Comparison of ENCODE assay signal across 12 cellular contexts in the genomic region with DNA sequence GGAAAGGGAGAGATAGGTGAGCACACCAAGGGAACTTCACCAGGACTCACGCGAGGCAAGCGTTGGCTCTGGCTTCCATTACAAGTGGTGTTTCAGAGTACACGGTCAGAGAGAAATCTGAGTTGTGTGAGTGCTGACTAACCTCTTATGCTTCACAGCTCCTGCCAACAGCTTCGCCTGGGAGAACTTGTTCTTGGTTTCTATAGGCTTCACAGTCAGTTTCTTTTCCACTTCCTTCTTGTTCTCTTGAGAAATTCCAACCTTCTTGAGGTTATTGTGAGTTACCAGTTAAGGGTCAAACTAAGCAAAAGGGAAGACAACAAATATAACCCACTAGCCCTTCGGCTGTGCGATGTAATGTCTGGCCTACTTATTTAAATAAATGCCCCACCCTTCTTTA. TPM values are rescaled to one million over a fixed set of nuclear protein-coding genes. Genes with fewer than 3 reads are reported as not detected.
DNase-seq lines count a peak whose midpoint lies in the region; ATAC-seq, FAIRE-seq and TF ChIP-seq lines count a peak whose summit lies in the region.
"Had no signal": no experiment of that assay in that cellular context is flagged by ENCODE, and none has a peak within 500 bp of the region (broad histone marks: within the 10 kb centered on the region; RNA-seq: fewer than 3 reads in every experiment).

No MANE protein-coding gene starts in this region.

- H3K79me2 ChIP-seq in PC-3 (ENCODE audit: low read length) (no peaks in the 10 kb centered on the region), osteoblast (ENCODE audit: insufficient read depth, low read length) (no peaks in the 10 kb centered on the region)

- H4K20me1 ChIP-seq in PC-3 (ENCODE audit: low read length) (no peaks in the 10 kb centered on the region), osteoblast (ENCODE audit: insufficient read depth, low read length) (peaks cover 3% of the 10 kb centered on the region)

- H3K4me3 ChIP-seq in PC-3 (ENCODE audit: low read length) (no peak overlapping the region), fibroblast of the aortic adventitia (ENCODE audit: low read depth, low read length) (no peak overlapping the region), osteoblast (ENCODE audit: insufficient read depth, low read length) (no peak overlapping the region)
- H3K4me3 ChIP-seq: psoas muscle had no signal

- intact Hi-C loops in PC-3 (cut with micrococcal nuclease) = loop anchor here (5.0 kb wide), 1 partner anchor 220 kb away; no protein-coding TSS in a partner anchor

- H3K4me2 ChIP-seq in PC-3 (ENCODE audit: low read length) (no peak overlapping the region), osteoblast (ENCODE audit: insufficient read depth, low read length) (no peak overlapping the region)

- DNase-seq in GM12891 (ENCODE audit: insufficient read length, low spot score) = no peak
- DNase-seq in PC-3 = peak; percentile 4
- peak; percentile 86 for DNase-seq in fibroblast of the aortic adventitia (ENCODE audit: low read depth)
- peak; percentile 78 for DNase-seq in osteoblast (ENCODE audit: insufficient read length, low spot score, missing footprints)
- DNase-seq: activated CD4-positive, CD25-positive, alpha-beta regulatory T cell; effector memory CD8-positive, alpha-beta T cell; psoas muscle had no signal

- POLR2A ChIA-PET in PC-3 (lab: Charles Lee; ENCODE audit: unreplicated experiment) = no interaction called here

- H2AFZ ChIP-seq in PC-3 (ENCODE audit: low read length) = no peak overlapping the region
- H2AFZ ChIP-seq in osteoblast (ENCODE audit: low read length) = no peak overlapping the region

- H3K36me3 ChIP-seq in PC-3 (ENCODE audit: low read depth, low read length) (peaks cover 19% of the 10 kb centered on the region), osteoblast (ENCODE audit: insufficient read depth, low read length) (peaks cover 48% of the 10 kb centered on the region)

- H3K9me3 ChIP-seq in PC-3 (ENCODE audit: low read length) (no peaks in the 10 kb centered on the region), osteoblast (ENCODE audit: low read depth, low read length) (no peaks in the 10 kb centered on the region)
- H3K9me3 ChIP-seq: psoas muscle had no signal

- TF ChIP-seq POLR2A in GM12891 (IDR thresholded peaks at IDR 0.05; ENCODE audit: low read depth, low read length) = no peak

- no TSS peak for BruUV-seq in PC-3 (replicated peaks; lab: Mats Ljungman, UMichigan)

- ATAC-seq in PC-3 (no peak), GM21723 (IDR thresholded peaks at IDR 0.05; ENCODE audit: unreplicated experiment) (no peak), GM21619 (IDR thresholded peaks at IDR 0.05; ENCODE audit: unreplicated experiment) (no peak), HG03460 (IDR thresholded peaks at IDR 0.05; ENCODE audit: unreplicated experiment) (no peak), GM21515 (IDR thresholded peaks at IDR 0.05; ENCODE audit: unreplicated experiment) (no peak)
- ATAC-seq: effector memory CD8-positive, alpha-beta T cell had no signal

- H3K4me1 ChIP-seq in PC-3 (ENCODE audit: insufficient read depth, low read length) (no peaks in the 10 kb centered on the region), osteoblast (ENCODE audit: insufficient read depth, low read length) (no peaks in the 10 kb centered on the region)
- H3K4me1 ChIP-seq: psoas muscle had no signal

- TF ChIP-seq CTCF in PC-3 (conservative IDR thresholded peaks at IDR 0.05; ENCODE audit: low read depth, low read length) (no peak), fibroblast of the aortic adventitia (IDR thresholded peaks at IDR 0.05; ENCODE audit: insufficient read depth, low read length) (no peak), osteoblast (IDR thresholded peaks at IDR 0.05; ENCODE audit: extremely low read depth, low read depth, low read length) (no peak)

- H3K27me3 ChIP-seq in PC-3 (ENCODE audit: low read length) (no peaks in the 10 kb centered on the region), osteoblast (ENCODE audit: insufficient read depth, low read length) (no peaks in the 10 kb centered on the region)

- H3K27ac ChIP-seq in PC-3 (ENCODE audit: low read length) (no peak overlapping the region), osteoblast (ENCODE audit: low read depth, low read length) (no peak overlapping the region)
- H3K27ac ChIP-seq: C4-2B, psoas muscle had no signal

- no peaks in the 10 kb centered on the region for H3F3A ChIP-seq in PC-3 (ENCODE audit: low read length, unreplicated experiment)

- no peaks in the 10 kb centered on the region for H3K9me2 ChIP-seq in PC-3 (replicated peaks; ENCODE audit: low read length)

- H3K9ac ChIP-seq in PC-3 (ENCODE audit: low read length) = no peak overlapping the region

- peak; percentile 74 for FAIRE-seq in GM12891 (lab: Jason Lieb, UNC)

- CTCF ChIA-PET in PC-3 (lab: Charles Lee) = no interaction called here

TF ChIP-seq in GM12891, 5 proteins besides CTCF, POLR2A, EP300 and RAD21:
- TF ChIP-seq SPI1 (IDR thresholded peaks at IDR 0.05; ENCODE audit: low read depth, low read length) (peak; percentile 60), POU2F2 (IDR thresholded peaks at IDR 0.05; ENCODE audit: low read depth, low read length) (no peak)

RNA-seq across cellular contexts. Expression of a gene that starts 18.9 kb away (rescaled TPM):
- 82.5 TPM for polyA plus RNA-seq in GM12891 (2012; ENCODE audit: low read depth, missing spikeins)
- 45.6 and 56.4 TPM in 2 replicates for total RNA-seq in PC-3 (2014; rRNA removed)
- total RNA-seq in fibroblast of the aortic adventitia (ENCODE audit: low replicate concordance) = 61.7 and 71.5 TPM in 2 replicates
- 53.9 and 70.2 TPM in 2 replicates for total RNA-seq in osteoblast

RNA-seq across cellular contexts. Expression of a gene that starts 19.2 kb away (rescaled TPM):
- polyA plus RNA-seq in GM12891 (2012; ENCODE audit: low read depth, missing spikeins) = 16.3 TPM
- total RNA-seq in PC-3 (2014; rRNA removed) (17.5 and 18.3 TPM in 2 replicates), fibroblast of the aortic adventitia (ENCODE audit: low replicate concordance) (27.5 and 49.8 TPM in 2 replicates), osteoblast (51.6 and 57.2 TPM in 2 replicates)
